1 cellular context compared by ENCODE assay signal in genomic region chr6:28136585-28137457, GRCh38.
A peak's percentile ranks its signal among the peaks of the same experiment; 100 is the strongest.
TF ChIP-seq lines count a peak whose summit lies in the region.

No MANE protein-coding gene starts in this region.

TF ChIP-seq in HEK293, 187 proteins besides CTCF, POLR2A, EP300 and RAD21 (continued from another document and continues in another):
- TF ChIP-seq PRDM10 (tag by site-specific recombination; IDR thresholded peaks at IDR 0.05) (peak; percentile 62), PATZ1 (tag by site-specific recombination; IDR thresholded peaks at IDR 0.05) (peak; percentile 80), ZNF266 (tag by site-specific recombination; IDR thresholded peaks at IDR 0.05; ENCODE audit: low read depth) (no peak), ZXDB (tag by site-specific recombination; IDR thresholded peaks at IDR 0.05) (peak; percentile 91), SALL2 (tag by site-specific recombination; IDR thresholded peaks at IDR 0.05; ENCODE audit: borderline replicate concordance) (no peak), ZFHX2 (tag by site-specific recombination; conservative IDR thresholded peaks at IDR 0.05) (peak; percentile 41; the same call in 1 of the 2 replicates), ZSCAN23 (tag by site-specific recombination; IDR thresholded peaks at IDR 0.05) (0 out of 2 replicates have a peak, but pooled peaks have one; percentile 48), HOXA7 (CRISPR knock-in tag; IDR thresholded peaks at IDR 0.05; ENCODE audit: borderline replicate concordance) (no peak), ZNF501 (tag by site-specific recombination; IDR thresholded peaks at IDR 0.05) (0 out of 2 replicates have a peak, but pooled peaks have one; percentile 85), ZNF37A (tag by site-specific recombination; IDR thresholded peaks at IDR 0.05) (0 out of 2 replicates have a peak, but pooled peaks have one; percentile 32), ZNF623 (tag by site-specific recombination; IDR thresholded peaks at IDR 0.05) (peak; percentile 16; the same call in 1 of the 2 replicates), ZNF692 (tag by site-specific recombination; IDR thresholded peaks at IDR 0.05) (peak; percentile 79), ZFP69B (tag by site-specific recombination; IDR thresholded peaks at IDR 0.05) (peak; percentile 77; the same call in 1 of the 2 replicates), ZNF394 (tag by site-specific recombination; IDR thresholded peaks at IDR 0.05; ENCODE audit: borderline replicate concordance) (peak; percentile 73; the same call in 1 of the 2 replicates), PRDM1 (tag by site-specific recombination; IDR thresholded peaks at IDR 0.05) (no peak), SP7 (tag by site-specific recombination; IDR thresholded peaks at IDR 0.05) (peak; percentile 88), GLIS1 (tag by site-specific recombination; IDR thresholded peaks at IDR 0.05) (peak; percentile 66), ZBTB48 (tag by site-specific recombination; IDR thresholded peaks at IDR 0.05) (peak; percentile 99), GLIS2 (tag by site-specific recombination; IDR thresholded peaks at IDR 0.05) (peak; percentile 62), ZNF184 (tag by site-specific recombination; IDR thresholded peaks at IDR 0.05) (peak; percentile 75; the same call in 1 of the 2 replicates), ZBTB44 (tag by site-specific recombination; IDR thresholded peaks at IDR 0.05) (peak; percentile 35; the same call in 1 of the 2 replicates), ZNF18 (tag by site-specific recombination; IDR thresholded peaks at IDR 0.05) (no peak), KLF16 (tag by site-specific recombination; IDR thresholded peaks at IDR 0.05) (0 out of 2 replicates have a peak, but pooled peaks have one; percentile 2), ZNF639 (tag by site-specific recombination; IDR thresholded peaks at IDR 0.05) (peak; percentile 97), ZNF391 (tag by site-specific recombination; IDR thresholded peaks at IDR 0.05; ENCODE audit: borderline replicate concordance, low read depth) (peak; percentile 92), ZNF626 (tag by site-specific recombination; IDR thresholded peaks at IDR 0.05) (peak; percentile 31; the same call in 1 of the 2 replicates), ZNF416 (tag by site-specific recombination; IDR thresholded peaks at IDR 0.05) (no peak), WT1 (tag by site-specific recombination; IDR thresholded peaks at IDR 0.05) (peak; percentile 38), SETDB1 (IDR thresholded peaks at IDR 0.05; ENCODE audit: insufficient read length, low read length) (no peak), ZNF335 (tag by site-specific recombination; conservative IDR thresholded peaks at IDR 0.05) (peak; percentile 93), ZNF707 (tag by site-specific recombination; IDR thresholded peaks at IDR 0.05) (no peak), ZNF398 (tag by site-specific recombination; IDR thresholded peaks at IDR 0.05) (peak; percentile 32; the same call in 1 of the 2 replicates), ZNF221 (tag by site-specific recombination; IDR thresholded peaks at IDR 0.05; ENCODE audit: borderline replicate concordance) (peak; percentile 86), ZNF560 (tag by site-specific recombination; IDR thresholded peaks at IDR 0.05; ENCODE audit: borderline replicate concordance) (no peak), ZBTB6 (tag by site-specific recombination; IDR thresholded peaks at IDR 0.05) (peak; percentile 68; the same call in 1 of the 2 replicates), SP3 (tag by site-specific recombination; IDR thresholded peaks at IDR 0.05) (peak; percentile 63), ZBTB7A (tag by site-specific recombination; IDR thresholded peaks at IDR 0.05; ENCODE audit: low read depth) (0 out of 2 replicates have a peak, but pooled peaks have one; percentile 14), ZNF449 (tag by site-specific recombination; IDR thresholded peaks at IDR 0.05) (peak; percentile 64; the same call in 1 of the 2 replicates), ZNF341 (tag by site-specific recombination; IDR thresholded peaks at IDR 0.05; ENCODE audit: low read depth) (peak; percentile 80), KLF1 (tag by site-specific recombination; IDR thresholded peaks at IDR 0.05) (0 out of 2 replicates have a peak, but pooled peaks have one; percentile 46), ZEB2 (tag by site-specific recombination; IDR thresholded peaks at IDR 0.05) (peak; percentile 80; the same call in 1 of the 2 replicates), MZF1 (tag by site-specific recombination; IDR thresholded peaks at IDR 0.05; ENCODE audit: borderline replicate concordance) (peak; percentile 72; the same call in 1 of the 2 replicates), ZNF792 (tag by site-specific recombination; IDR thresholded peaks at IDR 0.05) (no peak), ZNF133 (tag by site-specific recombination; IDR thresholded peaks at IDR 0.05) (no peak), ZSCAN4 (tag by site-specific recombination; IDR thresholded peaks at IDR 0.05) (peak; percentile 23; the same call in 1 of the 2 replicates)
